25 cellular contexts compared by ENCODE assay signal in genomic region chr16:12130691-12131302, GRCh38.
"Had no signal": no experiment of that assay in that cellular context is flagged by ENCODE, and none has a peak within 500 bp of the region (broad histone marks: within the 10 kb centered on the region; RNA-seq: fewer than 3 reads in every experiment).

No MANE protein-coding gene starts in this region.

- H3K4me1 ChIP-seq: breast epithelium had no signal

- H3K27ac Mint-ChIP-seq: activated CD4-positive, alpha-beta memory T cell treated with anti-CD3 and anti-CD28 coated beads for 36 hours; activated CD4-positive, alpha-beta T cell treated with anti-CD3 and anti-CD28 coated beads for 36 hours; activated CD4-positive, alpha-beta T cell treated with anti-CD3 and anti-CD28 coated beads, Interleukin-2, amount 10 ng/mL, durations not matched to agents 24 days and 14 days; activated CD8-positive, alpha-beta memory T cell treated with anti-CD3 and anti-CD28 coated beads, Interleukin-2, amount 10 ng/mL, durations not matched to agents 7 days and 5 days; activated CD8-positive, alpha-beta T cell treated with anti-CD3 and anti-CD28 coated beads, Interleukin-2, amount 10 ng/mL, durations not matched to agents 7 days and 5 days; activated naive CD4-positive, alpha-beta T cell treated with anti-CD3 and anti-CD28 coated beads for 36 hours; activated naive CD8-positive, alpha-beta T cell; activated T-helper 1 cell treated with anti-CD3 and anti-CD28 coated beads, Interleukin-12 subunit alpha, Interleukin-12 subunit beta, Interleukin-2, Interleukin-4 antibody, amounts not matched to agents 30 ng/mL and 10 ng/mL and 1 ng/mL, durations not matched to agents 14 hours and 24 hours and 36 hours; activated T-helper 2 cell treated with anti-CD3 and anti-CD28 coated beads, Interferon-gamma antibody, Interleukin-2, Interleukin-4, amounts not matched to agents 10 μg/mL and 5 μg/mL and 100 μg/mL, durations not matched to agents 14 hours and 24 hours and 36 hours had no signal

- ATAC-seq: activated CD4-positive, alpha-beta T cell treated with anti-CD3 and anti-CD28 coated beads for 36 hours; activated CD8-positive, alpha-beta memory T cell treated with anti-CD3 and anti-CD28 coated beads, Interleukin-2, amount 10 ng/mL, durations not matched to agents 7 days and 5 days; activated CD8-positive, alpha-beta T cell treated with anti-CD3 and anti-CD28 coated beads, Interleukin-2, amount 10 ng/mL, durations not matched to agents 7 days and 5 days had no signal

- H3K4me1 Mint-ChIP-seq: activated CD4-positive, alpha-beta T cell treated with anti-CD3 and anti-CD28 coated beads, Interleukin-2, amount 10 ng/mL, durations not matched to agents 24 days and 14 days; activated CD8-positive, alpha-beta memory T cell treated with anti-CD3 and anti-CD28 coated beads, Interleukin-2, amount 10 ng/mL, durations not matched to agents 7 days and 5 days; central memory CD8-positive, alpha-beta T cell had no signal

- H3K9me3 Mint-ChIP-seq: activated CD4-positive, alpha-beta memory T cell treated with anti-CD3 and anti-CD28 coated beads for 36 hours; activated CD4-positive, alpha-beta T cell treated with anti-CD3 and anti-CD28 coated beads, Interleukin-2, amount 10 ng/mL, durations not matched to agents 24 days and 14 days; activated naive CD4-positive, alpha-beta T cell treated with anti-CD3 and anti-CD28 coated beads for 36 hours; activated T-helper 1 cell treated with anti-CD3 and anti-CD28 coated beads, Interleukin-12 subunit alpha, Interleukin-12 subunit beta, Interleukin-2, Interleukin-4 antibody, amounts not matched to agents 30 ng/mL and 10 ng/mL and 1 ng/mL, durations not matched to agents 14 hours and 24 hours and 36 hours; activated T-helper 2 cell treated with anti-CD3 and anti-CD28 coated beads, Interferon-gamma antibody, Interleukin-2, Interleukin-4, amounts not matched to agents 10 μg/mL and 5 μg/mL and 100 μg/mL, durations not matched to agents 14 hours and 24 hours and 36 hours; central memory CD8-positive, alpha-beta T cell had no signal

- H3K36me3 ChIP-seq: breast epithelium had no signal

- H3K27me3 ChIP-seq: breast epithelium had no signal

- H3K27ac ChIP-seq: breast epithelium, epithelial cell of prostate had no signal

- H3K27me3 Mint-ChIP-seq: activated CD4-positive, alpha-beta memory T cell treated with anti-CD3 and anti-CD28 coated beads for 36 hours; activated CD4-positive, alpha-beta T cell treated with anti-CD3 and anti-CD28 coated beads for 36 hours; activated CD4-positive, alpha-beta T cell treated with anti-CD3 and anti-CD28 coated beads, Interleukin-2, amount 10 ng/mL, durations not matched to agents 24 days and 14 days; activated CD8-positive, alpha-beta memory T cell treated with anti-CD3 and anti-CD28 coated beads, Interleukin-2, amount 10 ng/mL, durations not matched to agents 7 days and 5 days; activated naive CD8-positive, alpha-beta T cell; central memory CD8-positive, alpha-beta T cell had no signal

- H3K4me3 ChIP-seq: breast epithelium had no signal

- DNase-seq: activated CD4-positive, alpha-beta memory T cell treated with anti-CD3 and anti-CD28 coated beads for 36 hours; activated CD4-positive, alpha-beta T cell treated with anti-CD3 and anti-CD28 coated beads for 36 hours; activated CD4-positive, alpha-beta T cell treated with anti-CD3 and anti-CD28 coated beads, Interleukin-2, amount 10 ng/mL, durations not matched to agents 24 days and 14 days; activated CD4-positive, CD25-positive, alpha-beta regulatory T cell; activated CD4-positive, CD25-positive, alpha-beta regulatory T cell treated with anti-CD3 and anti-CD28 coated beads, Interleukin-2, amount 50 U/mL, for 72 hours; activated CD8-positive, alpha-beta memory T cell treated with anti-CD3 and anti-CD28 coated beads, Interleukin-2, amount 10 ng/mL, durations not matched to agents 7 days and 5 days; activated CD8-positive, alpha-beta memory T cell treated with anti-CD3 and anti-CD28 coated beads, Interleukin-2, amount 50 U/mL, for 4 hours; activated CD8-positive, alpha-beta T cell treated with anti-CD3 and anti-CD28 coated beads, Interleukin-2, amount 10 ng/mL, durations not matched to agents 7 days and 5 days; activated effector memory CD4-positive, alpha-beta T cell treated with anti-CD3 and anti-CD28 coated beads, Interleukin-2, amount 50 U/mL, for 16 hours; activated naive CD4-positive, alpha-beta T cell treated with anti-CD3 and anti-CD28 coated beads for 36 hours; activated T-cell treated with anti-CD3 and anti-CD28 coated beads, Interleukin-2, amount 50 U/mL, for 1 hour; activated T-cell treated with anti-CD3 and anti-CD28 coated beads, Interleukin-2, amount 50 U/mL, for 48 hours; amniotic stem cell; anterior cingulate cortex; effector CD8-positive, alpha-beta T cell; foreskin fibroblast; head of caudate nucleus; T-helper 2 cell had no signal

- H3K4me3 Mint-ChIP-seq: activated CD4-positive, alpha-beta memory T cell treated with anti-CD3 and anti-CD28 coated beads for 36 hours; activated CD4-positive, alpha-beta T cell treated with anti-CD3 and anti-CD28 coated beads for 36 hours; activated CD4-positive, alpha-beta T cell treated with anti-CD3 and anti-CD28 coated beads, Interleukin-2, amount 10 ng/mL, durations not matched to agents 24 days and 14 days; activated CD8-positive, alpha-beta memory T cell treated with anti-CD3 and anti-CD28 coated beads, Interleukin-2, amount 10 ng/mL, durations not matched to agents 7 days and 5 days; activated CD8-positive, alpha-beta T cell treated with anti-CD3 and anti-CD28 coated beads, Interleukin-2, amount 10 ng/mL, durations not matched to agents 7 days and 5 days; activated naive CD4-positive, alpha-beta T cell treated with anti-CD3 and anti-CD28 coated beads for 36 hours; activated naive CD8-positive, alpha-beta T cell; activated T-helper 1 cell treated with anti-CD3 and anti-CD28 coated beads, Interleukin-12 subunit alpha, Interleukin-12 subunit beta, Interleukin-2, Interleukin-4 antibody, amounts not matched to agents 30 ng/mL and 10 ng/mL and 1 ng/mL, durations not matched to agents 14 hours and 24 hours and 36 hours; brain; central memory CD8-positive, alpha-beta T cell had no signal
